ENCODE assay signal across 11 cellular contexts in genomic region chr3:18556001-18556408, GRCh38.
DNase-seq lines count a peak whose midpoint lies in the region; ATAC-seq and TF ChIP-seq lines count a peak whose summit lies in the region.
"Had no signal": no experiment of that assay in that cellular context is flagged by ENCODE, and none has a peak within 500 bp of the region (broad histone marks: within the 10 kb centered on the region; RNA-seq: fewer than 3 reads in every experiment).

No MANE protein-coding gene starts in this region.

- H3K27ac ChIP-seq in prostate gland = no peak overlapping the region

- no peaks in the 10 kb centered on the region for H3K36me3 ChIP-seq in prostate gland

- 90% methylated on average over 3 of the region's 3 CpGs for WGBS in prostate gland

- ATAC-seq in GM19455 (IDR thresholded peaks at IDR 0.05; ENCODE audit: unreplicated experiment) = peak; percentile 4
- ATAC-seq in HG02884 (IDR thresholded peaks at IDR 0.05; ENCODE audit: unreplicated experiment) = peak; percentile 16
- ATAC-seq in GM19467 (IDR thresholded peaks at IDR 0.05; ENCODE audit: unreplicated experiment) = no peak
- ATAC-seq: sciatic nerve had no signal

- no peak for TF ChIP-seq POLR2A in prostate gland (IDR thresholded peaks at IDR 0.05)

- H3K27me3 ChIP-seq in prostate gland (replicated peaks; ENCODE audit: insufficient read depth) = no peaks in the 10 kb centered on the region

- intact Hi-C loops in prostate gland (cut with DNase I) = no loop called here

- no peak overlapping the region for H3K4me3 ChIP-seq in prostate gland

- no peak for TF ChIP-seq CTCF in prostate gland (IDR thresholded peaks at IDR 0.05)

- DNase-seq in activated CD4-positive, alpha-beta T cell treated with anti-CD3 and anti-CD28 coated beads, Interleukin-2, amount 50 U/mL, for 48 hours = peak; percentile 37 to 63
- peak; percentile 36 to 41 for DNase-seq in stimulated activated CD4-positive, alpha-beta T cell treated with anti-CD3 and anti-CD28 coated beads, Interleukin-15, amount 100 ng/mL, for 48 hours (ENCODE audit: low read depth in 2 of 2)
- DNase-seq in prostate gland (ENCODE audit: low spot score) (no peak), NCI-H1048 (lab: John Stamatoyannopoulos, UW) (no peak), NCI-H345 (lab: John Stamatoyannopoulos, UW) (no peak)
- DNase-seq: DMS79 treated with DMSO at 0.1 percent for 48 hours, mesenchymal stem cell had no signal

- H3K4me1 ChIP-seq in prostate gland (replicated peaks) = no peaks in the 10 kb centered on the region

- H3K9me3 ChIP-seq in prostate gland = no peaks in the 10 kb centered on the region

Comparison
In these comparisons a context has a peak if more than half of its experiments do, and no peak if none do; other contexts are left out.
1. DNase-seq: peak in activated CD4-positive, alpha-beta T cell treated with anti-CD3 and anti-CD28 coated beads, Interleukin-2, amount 50 U/mL, for 48 hours (2 of 2) and stimulated activated CD4-positive, alpha-beta T cell treated with anti-CD3 and anti-CD28 coated beads, Interleukin-15, amount 100 ng/mL, for 48 hours (2 of 2); none in prostate gland (single experiment), NCI-H1048 (single experiment) and NCI-H345 (single experiment).